In the genomic region with DNA sequence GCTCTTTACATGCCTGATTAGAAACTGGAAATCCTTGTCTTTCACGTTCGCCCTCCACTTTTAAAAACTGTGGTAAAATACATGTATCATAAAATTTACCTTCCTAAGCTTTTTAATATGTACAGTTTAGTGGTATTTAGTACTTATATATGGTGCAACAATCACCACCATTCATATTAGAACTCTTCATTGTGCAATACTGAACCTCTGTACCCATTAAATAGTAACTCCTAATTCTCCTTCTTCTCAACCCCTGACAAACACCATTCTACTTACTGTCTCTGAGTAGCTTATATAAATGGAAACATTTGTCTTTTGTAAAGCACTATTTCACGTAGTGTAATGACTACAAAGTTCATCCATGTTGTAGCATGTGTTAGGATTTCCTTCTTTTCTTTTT, we compare ENCODE assay signal across 1 cellular context.
TF ChIP-seq lines count a peak whose summit lies in the region.

No MANE protein-coding gene starts in this region.

TF ChIP-seq in H1, 55 proteins besides CTCF, POLR2A, EP300 and RAD21:
- TF ChIP-seq SP1 (IDR thresholded peaks at IDR 0.05; ENCODE audit: low read depth, low read length) (no peak), BRCA1 (IDR thresholded peaks at IDR 0.05; ENCODE audit: low read depth, low read length) (no peak), GTF2F1 (IDR thresholded peaks at IDR 0.05; ENCODE audit: borderline replicate concordance, low read depth, low read length) (no peak), GABPA (IDR thresholded peaks at IDR 0.05; ENCODE audit: borderline replicate concordance, insufficient read depth, low read length) (no peak), CHD2 (IDR thresholded peaks at IDR 0.05; ENCODE audit: low read length) (no peak), SAP30 (IDR thresholded peaks at IDR 0.05; ENCODE audit: insufficient read depth, insufficient replicate concordance, low read length) (no peak), POU5F1 (IDR thresholded peaks at IDR 0.05; ENCODE audit: low read depth, low read length) (no peak), CEBPB (IDR thresholded peaks at IDR 0.05; ENCODE audit: low read depth, low read length) (peak; percentile 33; the same call in 1 of the 2 replicates)
